ENCODE assay signal across 8 cellular contexts in the genomic region with DNA sequence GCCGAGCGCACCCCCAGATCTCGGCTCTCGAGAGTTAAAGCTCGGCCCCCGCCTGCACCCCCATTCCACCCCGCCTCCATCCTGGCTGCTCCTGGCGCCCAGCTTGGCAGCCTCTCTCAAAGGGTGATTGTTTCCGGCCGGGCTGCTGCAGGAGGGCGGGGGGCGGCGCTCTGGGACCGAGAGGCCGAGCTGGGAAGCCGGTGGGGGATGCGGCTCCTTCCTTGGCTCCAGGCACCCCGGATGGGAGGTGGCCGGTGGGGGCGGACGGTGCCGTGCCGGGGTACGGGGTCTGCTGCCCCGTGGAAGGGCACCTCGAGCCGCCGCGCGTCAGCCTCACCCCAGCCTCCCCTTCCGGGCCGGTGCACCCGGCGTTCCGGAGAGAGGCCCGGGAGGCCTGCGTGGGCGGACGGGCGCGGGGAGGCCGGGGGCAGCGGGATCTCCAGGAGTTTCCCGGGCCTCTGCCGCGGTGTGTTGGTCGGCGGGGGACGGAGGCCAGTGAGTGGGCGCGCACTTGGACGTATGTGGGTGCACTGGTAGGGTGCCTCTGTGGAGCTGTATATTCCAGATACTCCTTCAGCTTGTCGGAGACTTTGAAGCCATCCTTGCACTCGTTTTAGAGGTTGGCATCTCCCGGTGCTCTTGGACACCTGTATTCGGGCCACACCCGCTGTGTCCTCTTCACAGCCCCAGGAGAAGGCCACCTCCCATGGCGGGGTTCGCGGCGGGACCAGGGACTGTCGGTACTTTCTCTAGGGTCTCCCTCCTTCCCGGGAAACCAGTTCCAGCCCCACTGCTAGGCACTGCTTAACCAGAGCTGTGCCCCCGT. TPM values are rescaled to one million over a fixed set of nuclear protein-coding genes. Genes with fewer than 3 reads are reported as not detected.
DNase-seq lines count a peak whose midpoint lies in the region; ATAC-seq and FAIRE-seq lines count a peak whose summit lies in the region.

No MANE protein-coding gene starts in this region.

- ATAC-seq in HG02798 (IDR thresholded peaks at IDR 0.05; ENCODE audit: poor library complexity, unreplicated experiment), result no peak

- H3K27ac Mint-ChIP-seq in activated T-helper 2 cell treated with anti-CD3 and anti-CD28 coated beads, Interferon-gamma antibody, Interleukin-2, Interleukin-4, amounts not matched to agents 10 μg/mL and 5 μg/mL and 100 μg/mL, durations not matched to agents 14 hours and 24 hours and 36 hours, result no peak overlapping the region

- no peaks in the 10 kb centered on the region for H3K9me3 ChIP-seq in iPS-18a (ENCODE audit: control insufficient read depth, low read depth, low read length)
- peaks cover 2% of the 10 kb centered on the region for H3K9me3 ChIP-seq in small intestine (ENCODE audit: control insufficient read depth, low read depth)

- peaks cover 38% of the 10 kb centered on the region for H3K27me3 ChIP-seq in iPS-18a (ENCODE audit: control insufficient read depth, insufficient read depth, low read length)
- peaks cover 4 to 41% of the 10 kb centered on the region in 2 donors for H3K27me3 ChIP-seq in small intestine (ENCODE audit: control insufficient read depth in 2 of 2, insufficient read depth in 2 of 2, low read length in 2 of 2)

- H3K36me3 ChIP-seq in iPS-18a (ENCODE audit: control insufficient read depth, low read depth, low read length) (no peaks in the 10 kb centered on the region), small intestine (ENCODE audit: control insufficient read depth in 2 of 2, insufficient read depth in 2 of 2, low read length in 2 of 2) (no peaks in the 10 kb centered on the region)

- peaks cover 60% of the 10 kb centered on the region for H3K27me3 Mint-ChIP-seq in activated T-helper 2 cell treated with anti-CD3 and anti-CD28 coated beads, Interferon-gamma antibody, Interleukin-2, Interleukin-4, amounts not matched to agents 10 μg/mL and 5 μg/mL and 100 μg/mL, durations not matched to agents 14 hours and 24 hours and 36 hours (ENCODE audit: low read depth)

- H3K27ac ChIP-seq in iPS-18a (ENCODE audit: low read length), result no peak overlapping the region
- no peak overlapping the region for H3K27ac ChIP-seq in small intestine (ENCODE audit: low read depth in 1 of 2, low read length in 1 of 2)

- WGBS in small intestine, 3 donors, result 1 to 2% (median 2%) methylated on average over 55 to 64 of the region's 64 CpGs

- H3K4me3 ChIP-seq in iPS-18a (ENCODE audit: low read length) (peak overlapping the region; percentile 66), small intestine (ENCODE audit: low read depth in 1 of 2, low read length in 2 of 2) (peak overlapping the region in 1 of 2 donors; percentile 30)

- H3K9me3 Mint-ChIP-seq in activated T-helper 2 cell treated with anti-CD3 and anti-CD28 coated beads, Interferon-gamma antibody, Interleukin-2, Interleukin-4, amounts not matched to agents 10 μg/mL and 5 μg/mL and 100 μg/mL, durations not matched to agents 14 hours and 24 hours and 36 hours, result no peaks in the 10 kb centered on the region

- DNase-seq in activated T-cell treated with anti-CD3 and anti-CD28 coated beads, Interleukin-2, amount 50 U/mL, for 1 hour, result peak; percentile 31
- DNase-seq in activated T-cell treated with anti-CD3 and anti-CD28 coated beads for 4 hours (no peak), small intestine (no peak), SIG-M5 (lab: John Stamatoyannopoulos, UW) (no peak)
- DNase-seq in activated T-helper 2 cell treated with anti-CD3 and anti-CD28 coated beads, Interferon-gamma antibody, Interleukin-2, Interleukin-4, amounts not matched to agents 10 μg/mL and 5 μg/mL and 100 μg/mL, durations not matched to agents 14 hours and 24 hours and 36 hours (ENCODE audit: low spot score), result no peak
- DNase-seq in stimulated activated CD4-positive, alpha-beta T cell treated with anti-CD3 and anti-CD28 coated beads, Interleukin-4, amount 100 ng/mL, for 1 hour, result peak; percentile 27

- peak overlapping the region; percentile 59 for H3K4me3 Mint-ChIP-seq in activated T-helper 2 cell treated with anti-CD3 and anti-CD28 coated beads, Interferon-gamma antibody, Interleukin-2, Interleukin-4, amounts not matched to agents 10 μg/mL and 5 μg/mL and 100 μg/mL, durations not matched to agents 14 hours and 24 hours and 36 hours (ENCODE audit: low read depth)

- peaks cover 31% of the 10 kb centered on the region for H3K4me1 ChIP-seq in iPS-18a (ENCODE audit: control insufficient read depth, low read depth, low read length)
- no peaks in the 10 kb centered on the region for H3K4me1 ChIP-seq in small intestine (ENCODE audit: control insufficient read depth in 2 of 2, insufficient read depth in 1 of 2, low read depth in 1 of 2, low read length in 1 of 2)

- no peak for FAIRE-seq in small intestine (lab: Jason Lieb, UNC)

- no peaks in the 10 kb centered on the region for H3K36me3 Mint-ChIP-seq in activated T-helper 2 cell treated with anti-CD3 and anti-CD28 coated beads, Interferon-gamma antibody, Interleukin-2, Interleukin-4, amounts not matched to agents 10 μg/mL and 5 μg/mL and 100 μg/mL, durations not matched to agents 14 hours and 24 hours and 36 hours (ENCODE audit: low read depth)

- peak overlapping the region; percentile 18 for H3K9ac ChIP-seq in iPS-18a (ENCODE audit: low read length)

- H3K4me1 Mint-ChIP-seq in activated T-helper 2 cell treated with anti-CD3 and anti-CD28 coated beads, Interferon-gamma antibody, Interleukin-2, Interleukin-4, amounts not matched to agents 10 μg/mL and 5 μg/mL and 100 μg/mL, durations not matched to agents 14 hours and 24 hours and 36 hours (ENCODE audit: low read depth), result peaks cover 3% of the 10 kb centered on the region

- intact Hi-C loops in activated T-helper 2 cell treated with anti-CD3 and anti-CD28 coated beads, Interferon-gamma antibody, Interleukin-2, Interleukin-4, amounts not matched to agents 10 μg/mL and 5 μg/mL and 100 μg/mL, durations not matched to agents 14 hours and 24 hours and 36 hours (cut with micrococcal nuclease), result no loop called here

RNA-seq across cellular contexts. Expression of a gene that starts 0.7 kb away (rescaled TPM):
- 0.05 and 0.27 TPM in 2 replicates for total RNA-seq in activated T-helper 2 cell treated with anti-CD3 and anti-CD28 coated beads, Interferon-gamma antibody, Interleukin-2, Interleukin-4, amounts not matched to agents 10 μg/mL and 5 μg/mL and 100 μg/mL, durations not matched to agents 14 hours and 24 hours and 36 hours
- polyA plus RNA-seq in small intestine, result under 1 TPM in 2 of 3 donors, not detected in 1; 0.54 to 0.57 TPM

Comparison
In these comparisons a context has a peak if more than half of its experiments do, and no peak if none do; other contexts are left out.
1. DNase-seq: peak in activated T-cell treated with anti-CD3 and anti-CD28 coated beads, Interleukin-2, amount 50 U/mL, for 1 hour (single experiment) and stimulated activated CD4-positive, alpha-beta T cell treated with anti-CD3 and anti-CD28 coated beads, Interleukin-4, amount 100 ng/mL, for 1 hour (single experiment); none in activated T-cell treated with anti-CD3 and anti-CD28 coated beads for 4 hours (single experiment), activated T-helper 2 cell treated with anti-CD3 and anti-CD28 coated beads, Interferon-gamma antibody, Interleukin-2, Interleukin-4, amounts not matched to agents 10 μg/mL and 5 μg/mL and 100 μg/mL, durations not matched to agents 14 hours and 24 hours and 36 hours (single experiment), small intestine (single experiment) and SIG-M5 (single experiment).